Comparison of ENCODE assay signal across 8 cellular contexts in the genomic region with DNA sequence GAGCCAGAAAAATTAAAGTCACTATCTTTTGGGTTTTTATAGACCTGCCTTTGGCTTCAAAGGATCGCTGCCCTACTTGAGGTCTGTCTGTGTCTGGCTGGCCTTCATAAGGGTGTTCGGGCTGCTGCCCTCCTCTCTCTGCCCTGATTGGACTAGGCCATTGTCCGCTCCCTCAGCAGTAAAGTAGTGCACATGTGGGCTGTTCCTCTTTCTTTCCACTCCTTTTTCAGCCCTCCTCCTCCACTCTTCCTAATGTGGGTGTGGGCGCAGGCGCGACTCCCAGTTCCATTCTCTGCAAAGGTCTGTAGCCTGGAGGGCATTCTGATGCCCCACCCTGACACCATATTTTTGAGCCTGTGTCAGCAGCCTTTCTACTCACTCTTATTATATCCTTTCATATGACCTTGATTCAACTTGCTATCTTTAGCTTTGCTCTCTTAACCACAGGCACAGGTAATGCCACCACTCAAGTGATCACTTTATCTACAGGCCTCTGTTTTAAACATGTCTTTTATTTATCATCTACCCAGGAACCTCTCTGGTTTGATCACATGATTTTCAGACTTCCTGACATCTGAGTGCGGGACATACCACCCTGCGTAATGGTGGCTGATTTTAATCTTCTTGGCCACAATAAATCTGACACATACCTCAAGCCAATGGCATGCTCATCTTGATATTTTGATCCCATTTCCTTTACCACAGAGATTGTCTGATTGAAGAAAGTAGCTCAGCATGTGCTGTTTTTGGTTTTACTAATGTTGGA.
DNase-seq lines count a peak whose midpoint lies in the region; ATAC-seq and TF ChIP-seq lines count a peak whose summit lies in the region.

No MANE protein-coding gene starts in this region.

- CTCF ChIA-PET in CD8-positive, alpha-beta memory T cell (lab: Charles Lee) = no interaction called here
- CTCF ChIA-PET in Panc1 (lab: Charles Lee) = interaction anchor here (0.6 kb wide), 1 partner anchor 73 kb away, joined by 5 read pairs; no protein-coding TSS in a partner anchor
- CTCF ChIA-PET in WTC11 (lab: Charles Lee) = no interaction called here

- POLR2A ChIA-PET in CD8-positive, alpha-beta memory T cell (lab: Charles Lee) = interaction anchor here (0.5 to 1.0 kb wide), 2 partner anchors 10 to 27 kb away, joined by 5 to 10 read pairs; no protein-coding TSS in a partner anchor
- POLR2A ChIA-PET in Panc1 (lab: Charles Lee) = no interaction called here
- POLR2A ChIA-PET in WTC11 (lab: Charles Lee) = no interaction called here

- H3K36me3 ChIP-seq in CD8-positive, alpha-beta memory T cell (ENCODE audit: insufficient read depth, low read length) = no peaks in the 10 kb centered on the region
- H3K36me3 ChIP-seq in Panc1 (ENCODE audit: control insufficient read depth, insufficient read depth, low read length) = no peaks in the 10 kb centered on the region
- no peaks in the 10 kb centered on the region for H3K36me3 ChIP-seq in brain microvascular endothelial cell (replicated peaks)

- peaks cover 26% of the 10 kb centered on the region for H3K4me1 ChIP-seq in CD8-positive, alpha-beta memory T cell (ENCODE audit: insufficient read depth, low read length)
- peaks cover 39% of the 10 kb centered on the region for H3K4me1 ChIP-seq in Panc1 (ENCODE audit: control insufficient read depth, insufficient read depth, low read length)

- H3K4me1 Mint-ChIP-seq in CD8-positive, alpha-beta memory T cell = peaks cover 27 to 35% (median 34%) of the 10 kb centered on the region in 3 donors
- H3K4me1 Mint-ChIP-seq in nephron = peaks cover 71% of the 10 kb centered on the region
- peaks cover 18% of the 10 kb centered on the region for H3K4me1 Mint-ChIP-seq in WTC11

- no peaks in the 10 kb centered on the region for H3K27me3 Mint-ChIP-seq in CD8-positive, alpha-beta memory T cell
- H3K27me3 Mint-ChIP-seq in nephron (ENCODE audit: low read depth) (no peaks in the 10 kb centered on the region), WTC11 (ENCODE audit: low read depth) (no peaks in the 10 kb centered on the region)

- in situ Hi-C loops in Panc1 (cut with HindIII; ENCODE audit: low pct_unique_long_range_greater_than_20kb, low sequenced_read_pairs) (no loop called here), brain microvascular endothelial cell (cut with HindIII; ENCODE audit: low pct_ligation_motif_present, low sequenced_read_pairs) (no loop called here)

- TF ChIP-seq CTCF in Panc1 (IDR thresholded peaks at IDR 0.05) (no peak), brain microvascular endothelial cell (IDR thresholded peaks at IDR 0.05; ENCODE audit: low read depth, low read length, missing control alignments) (no peak), nephron (IDR thresholded peaks at IDR 0.05; ENCODE audit: unreplicated experiment in 3 of 3) (no peak), WTC11 (IDR thresholded peaks at IDR 0.05) (no peak)

- H3K27ac Mint-ChIP-seq in CD8-positive, alpha-beta memory T cell = peak overlapping the region; percentile 68 to 97 (median 96)
- H3K27ac Mint-ChIP-seq in nephron = peak overlapping the region; percentile 36 to 86 (median 59)
- H3K27ac Mint-ChIP-seq in WTC11 = no peak overlapping the region

- peak; percentile 20 to 90 (median 78) for DNase-seq in CD8-positive, alpha-beta memory T cell
- DNase-seq in Panc1 (ENCODE audit: low read depth, low spot score) = no peak
- DNase-seq in brain microvascular endothelial cell = peak; percentile 59
- no peak for DNase-seq in dedifferentiated amniotic fluid mesenchymal stem cell (ENCODE audit: extremely low spot score)
- DNase-seq in NCI-H1694 (lab: John Stamatoyannopoulos, UW) = no peak
- no peak for DNase-seq in WTC11 (ENCODE audit: low spot score)

- H3K27ac ChIP-seq in CD8-positive, alpha-beta memory T cell (ENCODE audit: low read depth, low read length) = no peak overlapping the region
- H3K27ac ChIP-seq in Panc1 (ENCODE audit: low read length) = peak overlapping the region; percentile 79
- H3K27ac ChIP-seq in brain microvascular endothelial cell = peak overlapping the region; percentile 35

- H3K4me3 ChIP-seq in CD8-positive, alpha-beta memory T cell (ENCODE audit: low read length) = peak overlapping the region; percentile 34
- H3K4me3 ChIP-seq in Panc1 (ENCODE audit: low read depth in 2 of 2, low read length in 2 of 2) (no peak overlapping the region), brain microvascular endothelial cell (ENCODE audit: low read depth, low read length) (no peak overlapping the region)

- peak overlapping the region; percentile 14 to 87 (median 69) for H3K4me3 Mint-ChIP-seq in CD8-positive, alpha-beta memory T cell
- H3K4me3 Mint-ChIP-seq in nephron (no peak overlapping the region), WTC11 (no peak overlapping the region)

- H3K27me3 ChIP-seq in CD8-positive, alpha-beta memory T cell (ENCODE audit: insufficient read depth, low read length, poor library complexity, severe bottlenecking) = no peaks in the 10 kb centered on the region
- H3K27me3 ChIP-seq in Panc1 (ENCODE audit: control insufficient read depth, insufficient read depth, low read length) = no peaks in the 10 kb centered on the region
- no peaks in the 10 kb centered on the region for H3K27me3 ChIP-seq in brain microvascular endothelial cell (replicated peaks)

- no peaks in the 10 kb centered on the region for H3K9me3 ChIP-seq in CD8-positive, alpha-beta memory T cell (ENCODE audit: low read length)
- no peaks in the 10 kb centered on the region for H3K9me3 ChIP-seq in Panc1 (ENCODE audit: control insufficient read depth, insufficient read depth, low read depth, low read length)

- H3K36me3 Mint-ChIP-seq in CD8-positive, alpha-beta memory T cell = peaks cover 0 to 3% (median 0%) of the 10 kb centered on the region in 3 donors
- peaks cover 5% of the 10 kb centered on the region for H3K36me3 Mint-ChIP-seq in nephron (ENCODE audit: low read depth)
- no peaks in the 10 kb centered on the region for H3K36me3 Mint-ChIP-seq in WTC11

- intact Hi-C loops in Panc1 (cut with micrococcal nuclease; ENCODE audit: unreplicated experiment) = no loop called here

- H3K9me3 Mint-ChIP-seq in CD8-positive, alpha-beta memory T cell = no peaks in the 10 kb centered on the region
- H3K9me3 Mint-ChIP-seq in nephron = no peaks in the 10 kb centered on the region
- H3K9me3 Mint-ChIP-seq in WTC11 = peaks cover 2% of the 10 kb centered on the region; the same call in 1 of the 2 replicates

- no TSS peak for BruUV-seq in Panc1 (replicated peaks; lab: Mats Ljungman, UMichigan)

- no peak for ATAC-seq in Panc1
- ATAC-seq in WTC11 = no peak
- ATAC-seq in GM21367 (IDR thresholded peaks at IDR 0.05; ENCODE audit: unreplicated experiment) = no peak

TF ChIP-seq in WTC11, 78 proteins besides CTCF, POLR2A, EP300 and RAD21:
- TF ChIP-seq IRF2 (CRISPR knock-in tag; IDR thresholded peaks at IDR 0.05; ENCODE audit: borderline replicate concordance, low read depth) = no peak
- no peak for TF ChIP-seq ZNF317 (CRISPR knock-in tag; IDR thresholded peaks at IDR 0.05; ENCODE audit: borderline replicate concordance, low read depth)
- TF ChIP-seq, protein P1, sequence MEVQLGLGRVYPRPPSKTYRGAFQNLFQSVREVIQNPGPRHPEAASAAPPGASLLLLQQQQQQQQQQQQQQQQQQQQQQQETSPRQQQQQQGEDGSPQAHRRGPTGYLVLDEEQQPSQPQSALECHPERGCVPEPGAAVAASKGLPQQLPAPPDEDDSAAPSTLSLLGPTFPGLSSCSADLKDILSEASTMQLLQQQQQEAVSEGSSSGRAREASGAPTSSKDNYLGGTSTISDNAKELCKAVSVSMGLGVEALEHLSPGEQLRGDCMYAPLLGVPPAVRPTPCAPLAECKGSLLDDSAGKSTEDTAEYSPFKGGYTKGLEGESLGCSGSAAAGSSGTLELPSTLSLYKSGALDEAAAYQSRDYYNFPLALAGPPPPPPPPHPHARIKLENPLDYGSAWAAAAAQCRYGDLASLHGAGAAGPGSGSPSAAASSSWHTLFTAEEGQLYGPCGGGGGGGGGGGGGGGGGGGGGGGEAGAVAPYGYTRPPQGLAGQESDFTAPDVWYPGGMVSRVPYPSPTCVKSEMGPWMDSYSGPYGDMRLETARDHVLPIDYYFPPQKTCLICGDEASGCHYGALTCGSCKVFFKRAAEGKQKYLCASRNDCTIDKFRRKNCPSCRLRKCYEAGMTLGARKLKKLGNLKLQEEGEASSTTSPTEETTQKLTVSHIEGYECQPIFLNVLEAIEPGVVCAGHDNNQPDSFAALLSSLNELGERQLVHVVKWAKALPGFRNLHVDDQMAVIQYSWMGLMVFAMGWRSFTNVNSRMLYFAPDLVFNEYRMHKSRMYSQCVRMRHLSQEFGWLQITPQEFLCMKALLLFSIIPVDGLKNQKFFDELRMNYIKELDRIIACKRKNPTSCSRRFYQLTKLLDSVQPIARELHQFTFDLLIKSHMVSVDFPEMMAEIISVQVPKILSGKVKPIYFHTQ (CRISPR knock-in tag; IDR thresholded peaks at IDR 0.05) = no peak
- TF ChIP-seq, protein P2, sequence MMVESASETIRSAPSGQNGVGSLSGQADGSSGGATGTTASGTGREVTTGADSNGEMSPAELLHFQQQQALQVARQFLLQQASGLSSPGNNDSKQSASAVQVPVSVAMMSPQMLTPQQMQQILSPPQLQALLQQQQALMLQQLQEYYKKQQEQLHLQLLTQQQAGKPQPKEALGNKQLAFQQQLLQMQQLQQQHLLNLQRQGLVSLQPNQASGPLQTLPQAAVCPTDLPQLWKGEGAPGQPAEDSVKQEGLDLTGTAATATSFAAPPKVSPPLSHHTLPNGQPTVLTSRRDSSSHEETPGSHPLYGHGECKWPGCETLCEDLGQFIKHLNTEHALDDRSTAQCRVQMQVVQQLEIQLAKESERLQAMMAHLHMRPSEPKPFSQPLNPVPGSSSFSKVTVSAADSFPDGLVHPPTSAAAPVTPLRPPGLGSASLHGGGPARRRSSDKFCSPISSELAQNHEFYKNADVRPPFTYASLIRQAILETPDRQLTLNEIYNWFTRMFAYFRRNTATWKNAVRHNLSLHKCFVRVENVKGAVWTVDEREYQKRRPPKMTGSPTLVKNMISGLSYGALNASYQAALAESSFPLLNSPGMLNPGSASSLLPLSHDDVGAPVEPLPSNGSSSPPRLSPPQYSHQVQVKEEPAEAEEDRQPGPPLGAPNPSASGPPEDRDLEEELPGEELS (CRISPR knock-in tag; IDR thresholded peaks at IDR 0.05) = no peak
- TF ChIP-seq, protein P3, sequence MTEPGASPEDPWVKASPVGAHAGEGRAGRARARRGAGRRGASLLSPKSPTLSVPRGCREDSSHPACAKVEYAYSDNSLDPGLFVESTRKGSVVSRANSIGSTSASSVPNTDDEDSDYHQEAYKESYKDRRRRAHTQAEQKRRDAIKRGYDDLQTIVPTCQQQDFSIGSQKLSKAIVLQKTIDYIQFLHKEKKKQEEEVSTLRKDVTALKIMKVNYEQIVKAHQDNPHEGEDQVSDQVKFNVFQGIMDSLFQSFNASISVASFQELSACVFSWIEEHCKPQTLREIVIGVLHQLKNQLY (CRISPR knock-in tag; IDR thresholded peaks at IDR 0.05) = no peak
- TF ChIP-seq TP53 (CRISPR knock-in tag; IDR thresholded peaks at IDR 0.05) = no peak
- TF ChIP-seq NR3C1 (CRISPR knock-in tag; conservative IDR thresholded peaks at IDR 0.05; ENCODE audit: low read depth) = no peak
TF ChIP-seq in WTC11: peak in this region for 0.

Comparison
In these comparisons a context has a peak if more than half of its experiments do, and no peak if none do; other contexts are left out.
1. DNase-seq: peak in CD8-positive, alpha-beta memory T cell (5 of 5) and brain microvascular endothelial cell (single experiment); none in Panc1 (single experiment), dedifferentiated amniotic fluid mesenchymal stem cell (single experiment), NCI-H1694 (single experiment) and WTC11 (single experiment).
2. H3K4me3 Mint-ChIP-seq: peak in CD8-positive, alpha-beta memory T cell (7 of 7); none in nephron (0 of 3) and WTC11 (single experiment).